ENCODE assay signal across 21 cellular contexts in the genomic region with DNA sequence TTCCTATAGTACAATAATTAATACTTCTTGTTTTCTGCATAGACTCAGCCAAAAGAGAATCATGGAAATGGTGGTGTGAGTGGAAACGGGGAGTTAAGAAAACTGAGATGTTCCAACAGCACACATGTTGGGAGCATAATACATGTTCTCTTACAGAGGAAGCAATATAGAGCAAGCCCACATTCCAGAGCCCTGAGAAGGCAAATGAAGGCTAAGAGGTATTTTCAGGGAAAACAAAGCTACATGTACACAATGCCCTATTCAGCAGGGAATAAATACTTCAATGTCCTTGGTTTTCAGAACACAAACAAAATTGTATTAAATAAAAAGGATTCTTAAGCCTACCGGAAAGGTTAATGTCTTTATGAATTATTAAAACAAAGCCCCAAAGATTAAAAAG. TPM values are rescaled to one million over a fixed set of nuclear protein-coding genes. Genes with fewer than 3 reads are reported as not detected.
"Had no signal": no experiment of that assay in that cellular context is flagged by ENCODE, and none has a peak within 500 bp of the region (broad histone marks: within the 10 kb centered on the region; RNA-seq: fewer than 3 reads in every experiment).

No MANE protein-coding gene starts in this region.

- H3K36me3 Mint-ChIP-seq: naive thymus-derived CD8-positive, alpha-beta T cell; type B pancreatic cell had no signal

- H3K27ac ChIP-seq: adrenal gland, coronary artery, left ventricle myocardium inferior, suprapubic skin had no signal

- DNase-seq: activated CD4-positive, CD25-positive, alpha-beta regulatory T cell treated with anti-CD3 and anti-CD28 coated beads, Interleukin-2, amount 50 U/mL, for 72 hours; activated naive CD4-positive, alpha-beta T cell treated with anti-CD3 and anti-CD28 coated beads, Interleukin-2, amount 50 U/mL, for 16 hours; adrenal gland; central memory CD4-positive, alpha-beta T cell; effector CD4-positive, alpha-beta T cell; left ventricle myocardium inferior; naive thymus-derived CD8-positive, alpha-beta T cell; posterior cingulate gyrus; right cardiac atrium; T-helper 1 cell had no signal

- H3K4me2 ChIP-seq: smooth muscle cell had no signal

- H3K4me1 ChIP-seq: adrenal gland, left ventricle myocardium inferior, suprapubic skin had no signal

- H3K9me3 ChIP-seq: adrenal gland, left ventricle myocardium inferior, suprapubic skin had no signal

- H3K36me3 ChIP-seq: adrenal gland, left ventricle myocardium inferior, suprapubic skin had no signal

- H3K9me3 Mint-ChIP-seq: activated T-helper 2 cell treated with anti-CD3 and anti-CD28 coated beads, Interferon-gamma antibody, Interleukin-2, Interleukin-4, amounts not matched to agents 10 μg/mL and 5 μg/mL and 100 μg/mL, durations not matched to agents 14 hours and 24 hours and 36 hours; stimulated activated naive CD8-positive, alpha-beta T cell treated with anti-CD3 and anti-CD28 coated beads, Interleukin-15, Interleukin-2, amounts not matched to agents 100 ng/mL and 50 ng/mL, for 24 hours; type B pancreatic cell had no signal

- H3K4me3 ChIP-seq: adrenal gland, coronary artery, left ventricle myocardium inferior, smooth muscle cell, suprapubic skin had no signal

- ATAC-seq: naive thymus-derived CD8-positive, alpha-beta T cell; right cardiac atrium; SK-N-SH treated with all-trans-retinoic acid at 6 μM for 48 hours had no signal

- H3K27ac Mint-ChIP-seq: activated T-helper 2 cell treated with anti-CD3 and anti-CD28 coated beads, Interferon-gamma antibody, Interleukin-2, Interleukin-4, amounts not matched to agents 10 μg/mL and 5 μg/mL and 100 μg/mL, durations not matched to agents 14 hours and 24 hours and 36 hours; memory B cell; naive thymus-derived CD8-positive, alpha-beta T cell; stimulated activated naive CD8-positive, alpha-beta T cell treated with anti-CD3 and anti-CD28 coated beads, Interleukin-15, Interleukin-2, amounts not matched to agents 100 ng/mL and 50 ng/mL, for 24 hours; type B pancreatic cell had no signal

- H3K4me1 Mint-ChIP-seq: memory B cell had no signal

- H3K4me3 Mint-ChIP-seq: memory B cell; naive thymus-derived CD8-positive, alpha-beta T cell; stimulated activated naive CD8-positive, alpha-beta T cell treated with anti-CD3 and anti-CD28 coated beads, Interleukin-15, Interleukin-2, amounts not matched to agents 100 ng/mL and 50 ng/mL, for 24 hours; type B pancreatic cell had no signal

- H3K27me3 ChIP-seq: adrenal gland, suprapubic skin had no signal

RNA-seq across cellular contexts. Expression of a gene that starts 41.8 kb away (rescaled TPM):
- total RNA-seq: activated T-helper 2 cell treated with anti-CD3 and anti-CD28 coated beads, Interferon-gamma antibody, Interleukin-2, Interleukin-4, amounts not matched to agents 10 μg/mL and 5 μg/mL and 100 μg/mL, durations not matched to agents 14 hours and 24 hours and 36 hours; adrenal gland; fibroblast of lung; kidney epithelial cell; left ventricle myocardium inferior; mucosa of gallbladder; naive thymus-derived CD8-positive, alpha-beta T cell; right cardiac atrium had no signal
